Comparison of ENCODE assay signal across 26 cellular contexts in the genomic region with DNA sequence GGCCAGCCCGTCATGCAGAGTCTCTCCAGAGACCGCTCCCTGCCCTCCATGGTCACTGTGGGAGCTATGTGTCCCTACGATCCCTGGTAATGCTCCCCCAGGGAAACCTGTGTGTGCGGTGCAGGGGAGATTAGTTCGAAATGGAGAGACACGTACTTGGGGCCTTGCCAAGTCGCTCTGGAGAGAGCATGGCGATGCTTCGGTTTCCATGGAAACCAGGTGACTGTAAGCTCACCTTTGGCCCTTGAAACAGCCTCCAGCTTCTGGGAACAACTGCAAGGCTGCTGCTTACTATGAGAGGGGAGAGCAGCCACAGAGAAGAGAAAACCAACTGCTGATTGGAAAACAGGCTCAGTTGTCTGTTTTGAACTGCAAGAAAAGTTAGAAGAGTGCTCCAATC.
"Had no signal": no experiment of that assay in that cellular context is flagged by ENCODE, and none has a peak within 500 bp of the region (broad histone marks: within the 10 kb centered on the region; RNA-seq: fewer than 3 reads in every experiment).

No MANE protein-coding gene starts in this region.

- H3K9me3 ChIP-seq: esophagus squamous epithelium, gastroesophageal sphincter, pancreas, prostate gland, right lobe of liver, suprapubic skin, thyroid gland, upper lobe of left lung, uterus had no signal

- H3K27ac ChIP-seq: esophagus squamous epithelium, gastroesophageal sphincter, neural progenitor cell, pancreas, prostate gland, right lobe of liver, suprapubic skin, thyroid gland, upper lobe of left lung, uterus had no signal

- DNase-seq: dermis blood vessel endothelial cell; esophagus squamous epithelium; foreskin fibroblast; glutamatergic neuron; immature natural killer cell; left cardiac atrium; left ventricle myocardium superior; mesenchymal stem cell; midbrain; occipital lobe; pancreas; retina; right lobe of liver; stimulated activated CD4-positive, alpha-beta T cell treated with anti-CD3 and anti-CD28 coated beads, Interleukin-4, amount 100 ng/mL, for 1 hour; stimulated activated CD8-positive, alpha-beta memory T cell treated with anti-CD3 and anti-CD28 coated beads, Interleukin-4, amount 100 ng/mL, for 48 hours; stimulated activated naive CD8-positive, alpha-beta T cell treated with anti-CD3 and anti-CD28 coated beads, Interleukin-15, Interleukin-2, amounts not matched to agents 100 U/mL and 50 U/mL, for 24 hours; thyroid gland; upper lobe of left lung; uterus had no signal

- ATAC-seq: gastroesophageal sphincter; left cardiac atrium; left ventricle myocardium superior; natural killer cell treated with Interleukin-12 subunit alpha and Interleukin-12 subunit beta and Interleukin-15 and Interleukin-18, amount 100 ng/mL, for 72 hours; pancreas; right lobe of liver; stimulated activated effector memory CD8-positive, alpha-beta T cell treated with anti-CD3 and anti-CD28 coated beads, Interleukin-12 subunit alpha, Interleukin-12 subunit beta, amount 100 ng/mL, for 72 hours; stimulated activated naive CD8-positive, alpha-beta T cell treated with anti-CD3 and anti-CD28 coated beads, Interleukin-15, Interleukin-2, amounts not matched to agents 100 U/mL and 50 U/mL, for 24 hours had no signal

- H3K9ac ChIP-seq: neural progenitor cell had no signal

- H3K4me2 ChIP-seq: neural progenitor cell had no signal

- H3K4me3 ChIP-seq: esophagus squamous epithelium, gastroesophageal sphincter, lung, neural progenitor cell, pancreas, prostate gland, right lobe of liver, suprapubic skin, thyroid gland, upper lobe of left lung, uterus had no signal

- H3K4me1 ChIP-seq: esophagus squamous epithelium, gastroesophageal sphincter, neural progenitor cell, pancreas, prostate gland, right lobe of liver, suprapubic skin, thyroid gland, upper lobe of left lung, uterus had no signal

- H3K27me3 ChIP-seq: neural progenitor cell, pancreas, right lobe of liver, suprapubic skin, thyroid gland, upper lobe of left lung, uterus had no signal

- H3K36me3 ChIP-seq: esophagus squamous epithelium, gastroesophageal sphincter, neural progenitor cell, pancreas, prostate gland, right lobe of liver, suprapubic skin, thyroid gland, upper lobe of left lung, uterus had no signal

- H2AFZ ChIP-seq: neural progenitor cell had no signal
